16 cellular contexts compared by ENCODE assay signal in genomic region chr16:15621889-15622288, GRCh38.
"Had no signal": no experiment of that assay in that cellular context is flagged by ENCODE, and none has a peak within 500 bp of the region (broad histone marks: within the 10 kb centered on the region; RNA-seq: fewer than 3 reads in every experiment).

No MANE protein-coding gene starts in this region.

- H3K27me3 Mint-ChIP-seq: activated CD4-positive, alpha-beta T cell treated with anti-CD3 and anti-CD28 coated beads, Interleukin-2, amount 10 ng/mL, durations not matched to agents 7 days and 5 days; activated naive CD8-positive, alpha-beta T cell treated with anti-CD3 and anti-CD28 coated beads, Interleukin-2, amount 10 ng/mL, durations not matched to agents 7 days and 5 days had no signal

- ATAC-seq: stimulated activated naive CD8-positive, alpha-beta T cell treated with anti-CD3 and anti-CD28 coated beads, Interleukin-15, Interleukin-2, amounts not matched to agents 100 U/mL and 50 U/mL, for 24 hours had no signal

- DNase-seq: activated CD4-positive, alpha-beta T cell treated with anti-CD3 and anti-CD28 coated beads, Interleukin-2, amount 10 ng/mL, durations not matched to agents 7 days and 5 days; activated CD8-positive, alpha-beta memory T cell treated with anti-CD3 and anti-CD28 coated beads, Interleukin-2, amount 50 U/mL, for 48 hours; activated naive CD8-positive, alpha-beta T cell treated with anti-CD3 and anti-CD28 coated beads, Interleukin-2, amount 10 ng/mL, durations not matched to agents 7 days and 5 days; anterior cingulate cortex; cerebellar nuclear complex; effector memory CD4-positive, alpha-beta T cell; foreskin fibroblast; head of caudate nucleus; midbrain; nucleus accumbens; small intestine; stimulated activated CD4-positive, alpha-beta T cell treated with anti-CD3 and anti-CD28 coated beads, Interleukin-4, amount 100 ng/mL, for 4 hours; stimulated activated CD8-positive, alpha-beta memory T cell treated with anti-CD3 and anti-CD28 coated beads, Interleukin-4, amount 100 ng/mL, for 48 hours; stimulated activated naive CD8-positive, alpha-beta T cell treated with anti-CD3 and anti-CD28 coated beads, Interleukin-15, Interleukin-2, amounts not matched to agents 100 U/mL and 50 U/mL, for 24 hours; trophoblast cell had no signal

- H3K4me1 Mint-ChIP-seq: activated CD4-positive, alpha-beta T cell treated with anti-CD3 and anti-CD28 coated beads, Interleukin-2, amount 10 ng/mL, durations not matched to agents 7 days and 5 days; activated naive CD8-positive, alpha-beta T cell treated with anti-CD3 and anti-CD28 coated beads, Interleukin-2, amount 10 ng/mL, durations not matched to agents 7 days and 5 days had no signal

- H3K27ac Mint-ChIP-seq: activated CD4-positive, alpha-beta T cell treated with anti-CD3 and anti-CD28 coated beads, Interleukin-2, amount 10 ng/mL, durations not matched to agents 7 days and 5 days; activated naive CD8-positive, alpha-beta T cell treated with anti-CD3 and anti-CD28 coated beads, Interleukin-2, amount 10 ng/mL, durations not matched to agents 7 days and 5 days; T-helper 2 cell treated with Interferon-gamma antibody and Interleukin-4, amounts not matched to agents 5 μg/mL and 100 μg/mL, for 36 hours had no signal

- H3K4me3 Mint-ChIP-seq: activated CD4-positive, alpha-beta T cell treated with anti-CD3 and anti-CD28 coated beads, Interleukin-2, amount 10 ng/mL, durations not matched to agents 7 days and 5 days; activated naive CD8-positive, alpha-beta T cell treated with anti-CD3 and anti-CD28 coated beads, Interleukin-2, amount 10 ng/mL, durations not matched to agents 7 days and 5 days; T-helper 2 cell treated with Interferon-gamma antibody and Interleukin-4, amounts not matched to agents 5 μg/mL and 100 μg/mL, for 36 hours had no signal

- H3K9me3 Mint-ChIP-seq: activated CD4-positive, alpha-beta T cell treated with anti-CD3 and anti-CD28 coated beads, Interleukin-2, amount 10 ng/mL, durations not matched to agents 7 days and 5 days; activated naive CD8-positive, alpha-beta T cell treated with anti-CD3 and anti-CD28 coated beads, Interleukin-2, amount 10 ng/mL, durations not matched to agents 7 days and 5 days; T-helper 2 cell treated with Interferon-gamma antibody and Interleukin-4, amounts not matched to agents 5 μg/mL and 100 μg/mL, for 36 hours had no signal
